8 cellular contexts compared by ENCODE assay signal in genomic region chr9:114501786-114502682, GRCh38. TPM values are rescaled to one million over a fixed set of nuclear protein-coding genes. Genes with fewer than 3 reads are reported as not detected.
DNase-seq lines count a peak whose midpoint lies in the region; ATAC-seq and TF ChIP-seq lines count a peak whose summit lies in the region.

No MANE protein-coding gene starts in this region.

- H3K36me3 ChIP-seq in cardiac muscle cell (no peaks in the 10 kb centered on the region), heart left ventricle (no peaks in the 10 kb centered on the region), WERI-Rb-1 (no peaks in the 10 kb centered on the region), testis (ENCODE audit: low read depth, missing control alignments) (no peaks in the 10 kb centered on the region)

- TF ChIP-seq POLR2A in heart left ventricle (IDR thresholded peaks at IDR 0.05) (no peak), testis (IDR thresholded peaks at IDR 0.05) (no peak)

- ATAC-seq in heart left ventricle (no peak), HG02588 (IDR thresholded peaks at IDR 0.05; ENCODE audit: unreplicated experiment) (no peak), GM19397 (IDR thresholded peaks at IDR 0.05; ENCODE audit: unreplicated experiment) (no peak)

- H3K27ac ChIP-seq in cardiac muscle cell (peak overlapping the region; percentile 61), heart left ventricle (peak overlapping the region in 1 of 12 donors; percentile 86), WERI-Rb-1 (peak overlapping the region; percentile 72), testis (peak overlapping the region; percentile 75 to 88)

- H3K9me3 ChIP-seq in cardiac muscle cell (ENCODE audit: low read depth) (no peaks in the 10 kb centered on the region), heart left ventricle (no peaks in the 10 kb centered on the region), WERI-Rb-1 (ENCODE audit: severe bottlenecking) (no peaks in the 10 kb centered on the region), testis (no peaks in the 10 kb centered on the region)

- H3K4me3 ChIP-seq in cardiac muscle cell (peak overlapping the region; percentile 7), heart left ventricle (no peak overlapping the region), WERI-Rb-1 (ENCODE audit: low read depth, low read length) (peak overlapping the region; percentile 31), testis (peak overlapping the region in 1 of 2 donors; percentile 81)

- peaks cover 24% of the 10 kb centered on the region for H3K4me1 ChIP-seq in cardiac muscle cell (ENCODE audit: low read depth)
- H3K4me1 ChIP-seq in heart left ventricle: peaks cover 0 to 18% (median 6%) of the 10 kb centered on the region in 12 donors
- no peaks in the 10 kb centered on the region for H3K4me1 ChIP-seq in testis

- intact Hi-C loops in heart left ventricle (cut with DNase I): no loop called here
- intact Hi-C loops in testis (cut with DNase I; ENCODE audit: low total_unique reads): no loop called here
- intact Hi-C loops in cardiac septum (cut with DNase I): no loop called here

- H3K27me3 ChIP-seq in cardiac muscle cell (peaks cover 14% of the 10 kb centered on the region), heart left ventricle (peaks cover 2 to 64% (median 35%) of the 10 kb centered on the region in 9 donors), WERI-Rb-1 (ENCODE audit: insufficient read depth, low read depth, severe bottlenecking) (peaks cover 5% of the 10 kb centered on the region), testis (no peaks in the 10 kb centered on the region)

- WGBS in heart left ventricle, 4 donors: 57 to 71% (median 65%) methylated on average over 12 of the region's 12 CpGs
- 56 to 62% methylated on average over 12 of the region's 12 CpGs for WGBS in testis, 2 donors

- DNase-seq in cardiac muscle cell (ENCODE audit: low read depth in 1 of 2, low spot score in 1 of 2) (peak in 1 of 2 donors; percentile 35), heart left ventricle (no peak), WERI-Rb-1 (peak; percentile 38), iPS-NIHi11 (ENCODE audit: low spot score) (peak; percentile 32), testis (no peak), cardiac septum (ENCODE audit: low spot score) (no peak)

- no peak for TF ChIP-seq CTCF in cardiac muscle cell (IDR thresholded peaks at IDR 0.05; ENCODE audit: low read depth, low read length)
- no peak for TF ChIP-seq CTCF in heart left ventricle (IDR thresholded peaks at IDR 0.05)
- no peak for TF ChIP-seq CTCF in WERI-Rb-1 (IDR thresholded peaks at IDR 0.05; ENCODE audit: low read depth, low read length)
- no peak for TF ChIP-seq CTCF in testis (IDR thresholded peaks at IDR 0.05)

RNA-seq across cellular contexts. Expression of gene WHRN, which starts 3.2 kb away (rescaled TPM):
- total RNA-seq in cardiac muscle cell (7.3 and 12.5 TPM in 2 replicates), heart left ventricle (1 to 10 TPM in 3 of 9 donors, under 1 TPM in 6; 0.12 to 1.4 (median 0.56) TPM), testis (100 to 1,000 TPM; 181 to 208 TPM), cardiac septum (0.35 TPM)
- polyA plus RNA-seq in cardiac muscle cell (10.8 and 12.8 TPM in 2 replicates), heart left ventricle (under 1 TPM; 0.37 to 0.61 TPM), testis (ENCODE audit: insufficient read depth, low read depth, low replicate concordance) (70.3 TPM)

Comparison
In these comparisons a context has a peak if more than half of its experiments do, and no peak if none do; other contexts are left out.
1. H3K4me3 ChIP-seq: peak in cardiac muscle cell (single experiment) and WERI-Rb-1 (single experiment); none in heart left ventricle (0 of 12).
2. DNase-seq: peak in WERI-Rb-1 (single experiment) and iPS-NIHi11 (single experiment); none in heart left ventricle (0 of 5), testis (single experiment) and cardiac septum (single experiment).
3. RNA of gene WHRN, which starts 3.2 kb away (total RNA-seq): 181 to 208 TPM in testis; 7.3 to 12.5 TPM in cardiac muscle cell, 0.12 to 1.4 TPM in heart left ventricle and 0.35 TPM in cardiac septum (single experiment); every median in the first group is over 10 times any median in the second.